ENCODE assay signal across 12 cellular contexts in the genomic region with DNA sequence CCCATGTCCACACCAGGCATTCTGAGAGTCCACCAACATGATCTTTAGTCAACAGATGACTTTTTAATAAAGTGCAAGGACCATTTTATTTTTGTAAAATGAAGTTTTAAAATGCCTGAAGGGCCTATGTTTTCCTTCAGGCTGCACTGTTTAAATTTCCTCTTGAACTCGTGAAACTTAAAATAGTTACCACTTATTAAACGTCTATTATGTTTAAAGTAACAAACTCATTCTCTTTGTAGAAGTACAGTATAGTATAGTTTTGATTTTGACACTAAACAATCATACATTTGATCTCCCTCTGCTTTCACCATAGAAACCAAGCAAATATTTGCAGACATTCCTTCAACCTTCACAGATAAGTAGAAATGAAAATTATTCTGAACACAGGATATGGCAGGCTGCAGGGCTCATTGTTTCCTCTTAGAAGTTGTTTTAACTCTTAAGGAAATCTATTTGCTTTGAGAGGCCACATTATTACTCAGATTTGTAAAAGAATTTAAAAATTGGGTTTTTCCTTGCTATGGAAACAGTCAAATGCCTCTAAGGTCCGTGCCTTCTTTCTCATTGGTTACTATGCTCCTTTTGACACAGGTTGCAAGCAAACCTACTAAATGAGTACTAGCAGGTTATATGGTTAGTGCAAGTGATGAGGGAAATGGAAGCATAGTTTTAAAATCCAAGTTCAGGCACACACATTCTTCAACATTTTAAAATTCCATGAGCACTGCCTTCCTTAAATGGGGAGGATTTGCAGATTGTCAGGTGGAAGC.
DNase-seq lines count a peak whose midpoint lies in the region; ATAC-seq and TF ChIP-seq lines count a peak whose summit lies in the region.
"Had no signal": no experiment of that assay in that cellular context is flagged by ENCODE, and none has a peak within 500 bp of the region (broad histone marks: within the 10 kb centered on the region; RNA-seq: fewer than 3 reads in every experiment).

No MANE protein-coding gene starts in this region.

- peak overlapping the region; percentile 7 for H3K4me3 Mint-ChIP-seq in activated naive CD4-positive, alpha-beta T cell treated with anti-CD3 and anti-CD28 coated beads for 36 hours
- H3K4me3 Mint-ChIP-seq in activated naive CD8-positive, alpha-beta T cell treated with anti-CD3 and anti-CD28 coated beads, Interleukin-2, amount 10 ng/mL, durations not matched to agents 7 days and 5 days: peak overlapping the region; percentile 54

- peaks cover 14 to 28% (median 22%) of the 10 kb centered on the region in 4 donors for H3K4me1 ChIP-seq in transverse colon

- POLR2A ChIA-PET in activated naive CD8-positive, alpha-beta T cell treated with anti-CD3 and anti-CD28 coated beads, Interleukin-2, amount 10 ng/mL, durations not matched to agents 7 days and 5 days (lab: Charles Lee): interaction anchor here (1.8 to 2.7 kb wide), 2 partner anchors 19 to 50 kb away, joined by 5 to 7 read pairs; no protein-coding TSS in a partner anchor

- H3K4me3 ChIP-seq in transverse colon: no peak overlapping the region

- intact Hi-C loops in activated naive CD4-positive, alpha-beta T cell treated with anti-CD3 and anti-CD28 coated beads for 36 hours (cut with micrococcal nuclease): loop anchor here (1.0 kb wide), 2 partner anchors 12 to 130 kb away; no protein-coding TSS in a partner anchor
- intact Hi-C loops in transverse colon (cut with DNase I; ENCODE audit: low total_unique reads): no loop called here

- H3K36me3 ChIP-seq in transverse colon: peaks cover 0 to 3% (median 0%) of the 10 kb centered on the region in 4 donors

- in situ Hi-C loops in transverse colon (cut with MboI; ENCODE audit: low pct_ligation_motif_present in 1 of 4, low pct_unique_long_range_greater_than_20kb in 1 of 4, low sequenced_read_pairs in 3 of 4): loop anchor here in 3 of 4 donors (10.0 kb wide), 3 partner anchors 48 to 372 kb away; partner anchors contain the start of gene CDK6 (in 1 of the 3)

- WGBS in transverse colon (ENCODE audit: low coverage in 1 of 2), 2 donors: 24 to 28% methylated on average over 3 of the region's 3 CpGs

- H3K27me3 Mint-ChIP-seq in activated naive CD4-positive, alpha-beta T cell treated with anti-CD3 and anti-CD28 coated beads for 36 hours (ENCODE audit: low read depth): no peaks in the 10 kb centered on the region
- H3K27me3 Mint-ChIP-seq in activated naive CD8-positive, alpha-beta T cell treated with anti-CD3 and anti-CD28 coated beads, Interleukin-2, amount 10 ng/mL, durations not matched to agents 7 days and 5 days: no peaks in the 10 kb centered on the region

- H3K36me3 Mint-ChIP-seq in activated naive CD4-positive, alpha-beta T cell treated with anti-CD3 and anti-CD28 coated beads for 36 hours (ENCODE audit: low read depth): peaks cover 42% of the 10 kb centered on the region
- peaks cover 67% of the 10 kb centered on the region for H3K36me3 Mint-ChIP-seq in activated naive CD8-positive, alpha-beta T cell treated with anti-CD3 and anti-CD28 coated beads, Interleukin-2, amount 10 ng/mL, durations not matched to agents 7 days and 5 days

- H3K4me1 Mint-ChIP-seq in activated naive CD4-positive, alpha-beta T cell treated with anti-CD3 and anti-CD28 coated beads for 36 hours (ENCODE audit: low read depth): peaks cover 79% of the 10 kb centered on the region
- peaks cover 76% of the 10 kb centered on the region for H3K4me1 Mint-ChIP-seq in activated naive CD8-positive, alpha-beta T cell treated with anti-CD3 and anti-CD28 coated beads, Interleukin-2, amount 10 ng/mL, durations not matched to agents 7 days and 5 days

- peak overlapping the region; percentile 5 to 19 (median 14) for H3K27ac ChIP-seq in transverse colon

- peak overlapping the region; percentile 90 for H3K27ac Mint-ChIP-seq in activated naive CD4-positive, alpha-beta T cell treated with anti-CD3 and anti-CD28 coated beads for 36 hours
- peak overlapping the region; percentile 87 for H3K27ac Mint-ChIP-seq in activated naive CD8-positive, alpha-beta T cell treated with anti-CD3 and anti-CD28 coated beads, Interleukin-2, amount 10 ng/mL, durations not matched to agents 7 days and 5 days

- CTCF ChIA-PET in activated naive CD4-positive, alpha-beta T cell treated with anti-CD3 and anti-CD28 coated beads for 36 hours (lab: Charles Lee): interaction anchor here (1.4 kb wide), 1 partner anchor 62 kb away, joined by 6 read pairs; no protein-coding TSS in a partner anchor

- H3K9me3 ChIP-seq in transverse colon: no peaks in the 10 kb centered on the region

- ATAC-seq in activated naive CD8-positive, alpha-beta T cell treated with anti-CD3 and anti-CD28 coated beads, Interleukin-2, amount 10 ng/mL, durations not matched to agents 7 days and 5 days (ENCODE audit: low read depth): peak; percentile 24
- ATAC-seq in GM21381 (IDR thresholded peaks at IDR 0.05; ENCODE audit: unreplicated experiment): no peak

- no peaks in the 10 kb centered on the region for H3K9me3 Mint-ChIP-seq in activated naive CD4-positive, alpha-beta T cell treated with anti-CD3 and anti-CD28 coated beads for 36 hours
- H3K9me3 Mint-ChIP-seq in activated naive CD8-positive, alpha-beta T cell treated with anti-CD3 and anti-CD28 coated beads, Interleukin-2, amount 10 ng/mL, durations not matched to agents 7 days and 5 days: peaks cover 6% of the 10 kb centered on the region

- no peak for TF ChIP-seq CTCF in transverse colon (IDR thresholded peaks at IDR 0.05)

- no peak for TF ChIP-seq EP300 in transverse colon (IDR thresholded peaks at IDR 0.05; ENCODE audit: low read depth)

- no peak for TF ChIP-seq POLR2A in transverse colon (IDR thresholded peaks at IDR 0.05)

- peak; percentile 44 for DNase-seq in activated naive CD4-positive, alpha-beta T cell treated with anti-CD3 and anti-CD28 coated beads for 36 hours
- no peak for DNase-seq in activated naive CD4-positive, alpha-beta T cell (lab: John Stamatoyannopoulos, UW)
- no peak for DNase-seq in activated naive CD8-positive, alpha-beta T cell treated with anti-CD3 and anti-CD28 coated beads, Interleukin-2, amount 10 ng/mL, durations not matched to agents 7 days and 5 days
- DNase-seq in iris pigment epithelial cell (ENCODE audit: low read depth) (peak; percentile 62), transverse colon (no peak), ecto neural progenitor cell (ENCODE audit: low spot score) (no peak), anterior cingulate cortex (lab: John Stamatoyannopoulos, UW) (no peak)
- DNase-seq: GDM1, KBM-7, NCI-H2081, T-helper 9 cell had no signal

- H3K27me3 ChIP-seq in transverse colon: no peaks in the 10 kb centered on the region

Comparison
In these comparisons a context has a peak if more than half of its experiments do, and no peak if none do; other contexts are left out.
1. DNase-seq: peak in activated naive CD4-positive, alpha-beta T cell treated with anti-CD3 and anti-CD28 coated beads for 36 hours (single experiment) and iris pigment epithelial cell (single experiment); none in activated naive CD4-positive, alpha-beta T cell (0 of 4), activated naive CD8-positive, alpha-beta T cell treated with anti-CD3 and anti-CD28 coated beads, Interleukin-2, amount 10 ng/mL, durations not matched to agents 7 days and 5 days (single experiment), transverse colon (single experiment), ecto neural progenitor cell (single experiment) and anterior cingulate cortex (0 of 58).